8 cellular contexts compared by ENCODE assay signal in the genomic region with DNA sequence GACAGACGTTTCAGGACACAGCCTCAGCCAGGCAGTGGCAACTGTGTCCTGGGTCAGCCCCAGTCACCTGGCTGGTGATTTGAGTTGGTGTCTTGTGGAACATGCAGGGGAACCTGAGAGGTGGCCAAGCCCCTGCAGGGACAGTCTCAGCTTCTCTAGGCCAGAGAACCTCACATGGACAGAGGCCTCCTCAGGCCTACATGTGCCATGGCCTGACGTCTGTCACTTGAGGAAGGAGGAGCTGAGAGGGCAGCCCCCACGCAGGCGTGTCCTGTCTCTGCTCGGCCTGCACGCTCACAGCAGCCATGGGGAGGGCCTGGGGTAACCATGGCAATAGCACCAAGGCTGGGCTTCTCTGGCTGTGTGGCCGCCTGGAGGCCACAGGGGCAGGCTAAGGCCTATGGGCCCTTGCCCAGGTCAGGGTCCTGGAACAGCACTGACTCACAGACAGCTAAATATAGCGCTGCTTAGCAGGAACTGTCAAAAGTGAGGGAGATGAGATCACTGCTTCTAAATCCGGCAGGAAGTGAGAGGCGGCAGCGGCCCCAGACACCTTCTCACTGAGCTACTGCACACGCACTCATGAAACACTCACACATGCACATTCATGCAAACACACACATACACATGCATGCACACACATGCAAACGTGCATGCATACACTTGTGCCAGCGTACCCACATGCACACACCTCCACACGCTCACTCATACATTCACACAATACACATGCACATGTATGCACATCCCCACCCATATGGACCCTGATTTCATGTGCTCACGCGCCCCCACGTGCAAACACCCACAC. TPM values are rescaled to one million over a fixed set of nuclear protein-coding genes. Genes with fewer than 3 reads are reported as not detected.
DNase-seq lines count a peak whose midpoint lies in the region; ATAC-seq, FAIRE-seq and TF ChIP-seq lines count a peak whose summit lies in the region.

No MANE protein-coding gene starts in this region.

- H3K27ac ChIP-seq in A549 (no peak overlapping the region), cardiac muscle cell (peak overlapping the region; percentile 92)

- no peaks in the 10 kb centered on the region for H3K4me1 ChIP-seq in A549
- peaks cover 55% of the 10 kb centered on the region for H3K4me1 ChIP-seq in cardiac muscle cell (ENCODE audit: low read depth)

- FAIRE-seq in A549 (lab: Jason Lieb, UNC): no peak

- no peak overlapping the region for H3K4me3 ChIP-seq in A549
- no peak overlapping the region for H3K4me3 ChIP-seq in cardiac muscle cell
- no peak overlapping the region for H3K4me3 ChIP-seq in skeletal muscle cell (ENCODE audit: low read depth, low read length)

- H3K27ac Mint-ChIP-seq in activated naive CD4-positive, alpha-beta T cell treated with anti-CD3 and anti-CD28 coated beads, Interleukin-2, amount 50 U/mL, for 72 hours: peak overlapping the region; percentile 95

- ATAC-seq in A549 (peak; percentile 16 to 70; a peak in 3 of 6 replicates), GM18909 (IDR thresholded peaks at IDR 0.05; ENCODE audit: poor library complexity, unreplicated experiment) (peak; percentile 92), HG03108 (IDR thresholded peaks at IDR 0.05; ENCODE audit: unreplicated experiment) (peak; percentile 94)
- ATAC-seq in activated naive CD4-positive, alpha-beta T cell treated with anti-CD3 and anti-CD28 coated beads, Interleukin-2, amount 50 U/mL, for 72 hours: peak; percentile 94 to 97

- H3K36me3 Mint-ChIP-seq in activated naive CD4-positive, alpha-beta T cell treated with anti-CD3 and anti-CD28 coated beads, Interleukin-2, amount 50 U/mL, for 72 hours: no peaks in the 10 kb centered on the region

- POLR2A ChIA-PET in A549 (lab: Yijun Ruan, JAX): no interaction called here

- CTCF ChIA-PET in A549 (lab: Yijun Ruan, JAX): interaction anchor here (0.6 to 1.6 kb wide), 4 partner anchors 13 to 308 kb away, joined by 3 to 4 read pairs (median 3); no protein-coding TSS in a partner anchor

- no peak for TF ChIP-seq EP300 in A549 (IDR thresholded peaks at IDR 0.05)

- no peaks in the 10 kb centered on the region for H3K27me3 ChIP-seq in cardiac muscle cell

- H3K4me2 ChIP-seq in A549: no peak overlapping the region

- TF ChIP-seq RAD21 in A549 (conservative IDR thresholded peaks at IDR 0.05 in 1 of 2, IDR thresholded peaks at IDR 0.05 in 1 of 2): no peak

- peak in 1 of 2 experiments; percentile 21 for DNase-seq in A549 (ENCODE audit: low read depth in 1 of 2, low spot score in 1 of 2)
- DNase-seq in SK-N-DZ (ENCODE audit: low spot score): peak; percentile 60
- peak; percentile 66 to 92 for DNase-seq in activated naive CD4-positive, alpha-beta T cell treated with anti-CD3 and anti-CD28 coated beads, Interleukin-2, amount 50 U/mL, for 72 hours (ENCODE audit: low spot score in 2 of 2)
- DNase-seq in cardiac muscle cell (ENCODE audit: low read depth in 1 of 2, low spot score in 1 of 2): peak; percentile 89 to 94
- DNase-seq in skeletal muscle cell (ENCODE audit: low read depth): peak; percentile 71
- DNase-seq in mesenteric fat pad (ENCODE audit: low spot score): no peak

- H3K36me3 ChIP-seq in cardiac muscle cell: no peaks in the 10 kb centered on the region

- H3K9me3 ChIP-seq in A549: no peaks in the 10 kb centered on the region
- no peaks in the 10 kb centered on the region for H3K9me3 ChIP-seq in cardiac muscle cell (ENCODE audit: low read depth)

- TF ChIP-seq POLR2A in A549 (IDR thresholded peaks at IDR 0.05; ENCODE audit: low read length): no peak; the same call in 1 of the 2 replicates

- TF ChIP-seq CTCF in A549 (IDR thresholded peaks at IDR 0.05): no peak
- no peak for TF ChIP-seq CTCF in cardiac muscle cell (IDR thresholded peaks at IDR 0.05; ENCODE audit: low read depth, low read length)

- H3K9me3 Mint-ChIP-seq in activated naive CD4-positive, alpha-beta T cell treated with anti-CD3 and anti-CD28 coated beads, Interleukin-2, amount 50 U/mL, for 72 hours: peaks cover 3 to 7% of the 10 kb centered on the region in 2 donors

- WGBS in A549 (ENCODE audit: missing lambda C conversion rate): 63% methylated on average over 18 of the region's 18 CpGs

TF ChIP-seq in A549, 52 proteins besides CTCF, POLR2A, EP300 and RAD21:
- TF ChIP-seq FOSL2 (IDR thresholded peaks at IDR 0.05): no peak
- no peak for TF ChIP-seq FOSL2 (CRISPR knock-in tag; IDR thresholded peaks at IDR 0.05)
- no peak for TF ChIP-seq RCOR1 (IDR thresholded peaks at IDR 0.05; ENCODE audit: low read depth, low read length)
- TF ChIP-seq, protein P1, sequence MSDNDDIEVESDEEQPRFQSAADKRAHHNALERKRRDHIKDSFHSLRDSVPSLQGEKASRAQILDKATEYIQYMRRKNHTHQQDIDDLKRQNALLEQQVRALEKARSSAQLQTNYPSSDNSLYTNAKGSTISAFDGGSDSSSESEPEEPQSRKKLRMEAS (IDR thresholded peaks at IDR 0.05): no peak
- TF ChIP-seq SMC3 (IDR thresholded peaks at IDR 0.05): no peak
- TF ChIP-seq, protein P2, sequence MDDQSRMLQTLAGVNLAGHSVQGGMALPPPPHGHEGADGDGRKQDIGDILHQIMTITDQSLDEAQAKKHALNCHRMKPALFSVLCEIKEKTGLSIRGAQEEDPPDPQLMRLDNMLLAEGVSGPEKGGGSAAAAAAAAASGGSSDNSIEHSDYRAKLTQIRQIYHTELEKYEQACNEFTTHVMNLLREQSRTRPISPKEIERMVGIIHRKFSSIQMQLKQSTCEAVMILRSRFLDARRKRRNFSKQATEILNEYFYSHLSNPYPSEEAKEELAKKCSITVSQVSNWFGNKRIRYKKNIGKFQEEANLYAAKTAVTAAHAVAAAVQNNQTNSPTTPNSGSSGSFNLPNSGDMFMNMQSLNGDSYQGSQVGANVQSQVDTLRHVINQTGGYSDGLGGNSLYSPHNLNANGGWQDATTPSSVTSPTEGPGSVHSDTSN (IDR thresholded peaks at IDR 0.05): no peak
- no peak for TF ChIP-seq ESRRA (IDR thresholded peaks at IDR 0.05; ENCODE audit: borderline replicate concordance, low read length)
- TF ChIP-seq MAZ (IDR thresholded peaks at IDR 0.05; ENCODE audit: borderline replicate concordance, low read depth, low read length): no peak
- no peak for TF ChIP-seq RNF2 (IDR thresholded peaks at IDR 0.05; ENCODE audit: borderline replicate concordance, low read depth)

RNA-seq across cellular contexts. Expression of a gene that starts 57.0 kb away (rescaled TPM):
- polyA plus RNA-seq in A549 (2011; rRNA removed) (113 and 142 TPM in 2 replicates), A549 (2017; fragmentation: RNase III; extraction: RNeasy Plus Mini Kit Qiagen cat#74134 plus additional on column Dnase treatment) (130 to 133 TPM (median 130 TPM) in 3 replicates), cardiac muscle cell (76.2 and 105 TPM in 2 replicates)
- polyA plus RNA-seq in A549 (2012; cell fraction: cytosol; rRNA removed): 86.7 and 111 TPM in 2 replicates
- 82.2 and 89.2 TPM in 2 replicates for polyA plus RNA-seq in A549 (2012; cell fraction: nucleus; rRNA removed)
- 118 and 131 TPM in 2 replicates for polyA minus RNA-seq in A549 (2011; rRNA and poly(A)+ RNA removed)
- polyA plus RNA-seq in SK-N-DZ (2014; cell fraction: cytosol; rRNA removed): 54.2 and 57.4 TPM in 2 replicates
- 34.8 and 41.2 TPM in 2 replicates for polyA plus RNA-seq in SK-N-DZ (2014; cell fraction: nucleus; rRNA removed)
- total RNA-seq in activated naive CD4-positive, alpha-beta T cell treated with anti-CD3 and anti-CD28 coated beads, Interleukin-2, amount 50 U/mL, for 72 hours: 10 to 100 TPM; 45.2 to 72.9 TPM
- total RNA-seq in cardiac muscle cell (59.8 and 92.9 TPM in 2 replicates), mesenteric fat pad (77.4 TPM)

Comparison
In these comparisons a context has a peak if more than half of its experiments do, and no peak if none do; other contexts are left out.
1. ATAC-seq: peak in every context shown above with its lines; median percentile 96 in activated naive CD4-positive, alpha-beta T cell treated with anti-CD3 and anti-CD28 coated beads, Interleukin-2, amount 50 U/mL, for 72 hours; 94 in HG03108; 92 in GM18909; 43 in A549.